10 cellular contexts compared by ENCODE assay signal in the genomic region with DNA sequence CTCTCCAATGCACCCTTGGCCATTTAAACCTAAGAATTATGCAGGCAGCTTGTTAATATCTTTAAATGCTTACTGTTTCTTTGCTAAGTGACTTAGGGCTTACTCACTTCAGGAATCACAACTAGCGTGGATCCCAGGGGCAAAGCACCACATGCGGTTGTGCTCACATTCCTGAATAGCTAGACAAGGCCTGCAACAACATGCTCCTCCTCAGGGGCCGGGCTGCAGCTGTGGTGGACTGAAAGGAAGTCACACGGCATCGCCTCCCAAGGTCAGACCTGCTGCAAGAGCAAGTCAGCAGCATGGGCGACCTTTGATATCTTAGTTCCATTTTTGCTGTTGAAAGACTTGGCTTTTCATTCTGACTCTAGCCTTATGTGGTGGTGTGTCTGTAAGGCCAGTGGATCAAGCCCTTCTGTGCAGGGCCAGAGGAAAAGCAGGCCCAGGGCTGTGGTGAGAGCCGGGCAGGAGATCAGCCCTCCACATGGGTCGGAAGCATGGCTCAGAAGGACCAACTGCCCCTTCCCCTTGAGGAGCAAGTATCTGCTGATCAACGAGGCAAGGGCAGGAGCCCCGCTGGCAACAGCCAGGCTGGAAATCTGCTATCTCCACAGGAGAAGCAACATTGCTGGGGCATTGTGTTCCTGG.
DNase-seq lines count a peak whose midpoint lies in the region; ATAC-seq and TF ChIP-seq lines count a peak whose summit lies in the region.
"Had no signal": no experiment of that assay in that cellular context is flagged by ENCODE, and none has a peak within 500 bp of the region (broad histone marks: within the 10 kb centered on the region; RNA-seq: fewer than 3 reads in every experiment).

No MANE protein-coding gene starts in this region.

- H3K9ac ChIP-seq in iPS-20b (ENCODE audit: low read depth, low read length) (peak overlapping the region; percentile 54; the same call in 1 of the 2 replicates), colonic mucosa (ENCODE audit: low read depth in 2 of 2, low read length in 2 of 2) (no peak overlapping the region)

- DNase-seq in Right ventricle myocardium inferior (ENCODE audit: missing footprints) (peak; percentile 63), right atrium auricular region (ENCODE audit: low spot score) (no peak), amniotic epithelial cell (ENCODE audit: low read depth) (peak; percentile 99), ureter (ENCODE audit: low spot score) (peak; percentile 80), DMS53 (lab: John Stamatoyannopoulos, UW) (no peak), SKM-1 (lab: John Stamatoyannopoulos, UW; ENCODE audit: unreplicated experiment) (no peak), colonic mucosa (no peak)
- DNase-seq: 8988T; activated naive CD4-positive, alpha-beta T cell had no signal

- intact Hi-C loops in Right ventricle myocardium inferior (cut with DNase I), result no loop called here
- intact Hi-C loops in colonic mucosa (cut with DNase I), result no loop called here

- no peak overlapping the region for H3K4me3 ChIP-seq in right atrium auricular region
- no peak overlapping the region for H3K4me3 ChIP-seq in iPS-20b (ENCODE audit: low read length)
- no peak overlapping the region for H3K4me3 ChIP-seq in colonic mucosa

- H3K27ac ChIP-seq in right atrium auricular region, result no peak overlapping the region
- H3K27ac ChIP-seq in iPS-20b (ENCODE audit: low read length), result peak overlapping the region; percentile 64
- no peak overlapping the region for H3K27ac ChIP-seq in colonic mucosa

- no peak for TF ChIP-seq CTCF in right atrium auricular region (IDR thresholded peaks at IDR 0.05)
- TF ChIP-seq CTCF in colonic mucosa (IDR thresholded peaks at IDR 0.05), result no peak

- no peaks in the 10 kb centered on the region for H3K9me3 ChIP-seq in right atrium auricular region
- peaks cover 27% of the 10 kb centered on the region for H3K9me3 ChIP-seq in iPS-20b (ENCODE audit: insufficient read depth, low read depth, low read length)
- H3K9me3 ChIP-seq in colonic mucosa, result no peaks in the 10 kb centered on the region

- peak; percentile 68 for ATAC-seq in Right ventricle myocardium inferior

- H3K4me1 ChIP-seq in right atrium auricular region, result no peaks in the 10 kb centered on the region
- peaks cover 12% of the 10 kb centered on the region for H3K4me1 ChIP-seq in iPS-20b (ENCODE audit: insufficient read depth, low read length)
- H3K4me1 ChIP-seq in colonic mucosa, result no peaks in the 10 kb centered on the region

- H3K27me3 ChIP-seq in right atrium auricular region, result no peaks in the 10 kb centered on the region
- H3K27me3 ChIP-seq in iPS-20b (ENCODE audit: insufficient read depth, low read length), result no peaks in the 10 kb centered on the region
- H3K27me3 ChIP-seq in colonic mucosa, result no peaks in the 10 kb centered on the region

- no peaks in the 10 kb centered on the region for H3K36me3 ChIP-seq in right atrium auricular region
- H3K36me3 ChIP-seq in iPS-20b (ENCODE audit: insufficient read depth, low read depth, low read length), result no peaks in the 10 kb centered on the region
- H3K36me3 ChIP-seq in colonic mucosa, result no peaks in the 10 kb centered on the region

Comparison
In these comparisons a context has a peak if more than half of its experiments do, and no peak if none do; other contexts are left out.
1. DNase-seq: peak in Right ventricle myocardium inferior (single experiment), amniotic epithelial cell (single experiment) and ureter (single experiment); none in right atrium auricular region (single experiment), DMS53 (single experiment), SKM-1 (single experiment) and colonic mucosa (single experiment).